ENCODE assay signal across 1 cellular context in genomic region chr7:2451171-2452073, GRCh38.
A peak's percentile ranks its signal among the peaks of the same experiment; 100 is the strongest.
TF ChIP-seq lines count a peak whose summit lies in the region.

No MANE protein-coding gene starts in this region.

TF ChIP-seq in HepG2, 621 proteins besides CTCF, POLR2A, EP300 and RAD21 (continued from another document and continues in another):
- TF ChIP-seq HMGXB3 (CRISPR knock-in tag; IDR thresholded peaks at IDR 0.05; ENCODE audit: borderline replicate concordance) (no peak), ZFP62 (CRISPR knock-in tag; IDR thresholded peaks at IDR 0.05) (no peak), GPN1 (CRISPR knock-in tag; IDR thresholded peaks at IDR 0.05; ENCODE audit: borderline replicate concordance) (no peak), ZNF343 (CRISPR knock-in tag; IDR thresholded peaks at IDR 0.05) (no peak), ZSCAN30 (CRISPR knock-in tag; IDR thresholded peaks at IDR 0.05) (no peak), ZNF564 (CRISPR knock-in tag; IDR thresholded peaks at IDR 0.05) (0 out of 2 replicates have a peak, but pooled peaks have one; percentile 20), ZNF792 (CRISPR knock-in tag; IDR thresholded peaks at IDR 0.05) (no peak), PHF21A (CRISPR knock-in tag; IDR thresholded peaks at IDR 0.05) (no peak; the same call in 1 of the 2 replicates), SAP130 (CRISPR knock-in tag; IDR thresholded peaks at IDR 0.05; ENCODE audit: low read depth) (peak; percentile 42; the same call in 1 of the 2 replicates), DMAP1 (CRISPR knock-in tag; IDR thresholded peaks at IDR 0.05) (peak; percentile 59; the same call in 1 of the 2 replicates), SMAD1 (CRISPR knock-in tag; IDR thresholded peaks at IDR 0.05; ENCODE audit: borderline replicate concordance, low read depth) (no peak), ZNF362 (CRISPR knock-in tag; IDR thresholded peaks at IDR 0.05; ENCODE audit: borderline replicate concordance) (no peak), MATR3 (CRISPR knock-in tag; IDR thresholded peaks at IDR 0.05) (no peak), ATF7-NPFF (CRISPR knock-in tag; IDR thresholded peaks at IDR 0.05; ENCODE audit: low read depth) (peak; percentile 20; the same call in 1 of the 2 replicates), ARID2 (CRISPR knock-in tag; IDR thresholded peaks at IDR 0.05; ENCODE audit: borderline replicate concordance) (peak; percentile 67; the same call in 1 of the 2 replicates), KDM5B (CRISPR knock-in tag; IDR thresholded peaks at IDR 0.05; ENCODE audit: borderline replicate concordance) (peak; percentile 69), MAZ (IDR thresholded peaks at IDR 0.05; ENCODE audit: borderline replicate concordance, low read depth, low read length) (no peak), MAZ (CRISPR knock-in tag; IDR thresholded peaks at IDR 0.05; ENCODE audit: low read depth) (peak; percentile 35; the same call in 1 of the 2 replicates), ZNF337 (CRISPR knock-in tag; IDR thresholded peaks at IDR 0.05; ENCODE audit: borderline replicate concordance, low read depth) (no peak), RBFOX2 (IDR thresholded peaks at IDR 0.05; ENCODE audit: low read depth, low read length) (peak; percentile 76), THAP11 (CRISPR knock-in tag; IDR thresholded peaks at IDR 0.05) (0 out of 2 replicates have a peak, but pooled peaks have one; percentile 13), ZNF724P (CRISPR knock-in tag; IDR thresholded peaks at IDR 0.05; ENCODE audit: borderline replicate concordance) (no peak; the same call in 1 of the 2 replicates), HNRNPLL (IDR thresholded peaks at IDR 0.05; ENCODE audit: low read depth, low read length, poor library complexity, severe bottlenecking) (peak; percentile 44), CCDC6 (CRISPR knock-in tag; IDR thresholded peaks at IDR 0.05) (peak; percentile 70), ZNF782 (CRISPR knock-in tag; IDR thresholded peaks at IDR 0.05; ENCODE audit: borderline replicate concordance) (peak; percentile 18; the same call in 1 of the 2 replicates), SYNCRIP (IDR thresholded peaks at IDR 0.05; ENCODE audit: insufficient read depth, low read depth, low read length) (no peak), KMT2A (CRISPR knock-in tag; IDR thresholded peaks at IDR 0.05) (no peak), NAIF1 (CRISPR knock-in tag; IDR thresholded peaks at IDR 0.05; ENCODE audit: borderline replicate concordance) (no peak), MTF1 (CRISPR knock-in tag; IDR thresholded peaks at IDR 0.05) (no peak), MTA3 (CRISPR knock-in tag; IDR thresholded peaks at IDR 0.05) (no peak), MIER3 (CRISPR knock-in tag; IDR thresholded peaks at IDR 0.05; ENCODE audit: borderline replicate concordance) (no peak), ZNF331 (CRISPR knock-in tag; IDR thresholded peaks at IDR 0.05) (peak; percentile 41; the same call in 1 of the 2 replicates), FOXO4 (CRISPR knock-in tag; conservative IDR thresholded peaks at IDR 0.05) (no peak), SNAPC5 (CRISPR knock-in tag; IDR thresholded peaks at IDR 0.05; ENCODE audit: borderline replicate concordance) (no peak), ZNF607 (CRISPR knock-in tag; IDR thresholded peaks at IDR 0.05; ENCODE audit: borderline replicate concordance) (peak; percentile 59; the same call in 1 of the 2 replicates)
- TF ChIP-seq, protein P1, sequence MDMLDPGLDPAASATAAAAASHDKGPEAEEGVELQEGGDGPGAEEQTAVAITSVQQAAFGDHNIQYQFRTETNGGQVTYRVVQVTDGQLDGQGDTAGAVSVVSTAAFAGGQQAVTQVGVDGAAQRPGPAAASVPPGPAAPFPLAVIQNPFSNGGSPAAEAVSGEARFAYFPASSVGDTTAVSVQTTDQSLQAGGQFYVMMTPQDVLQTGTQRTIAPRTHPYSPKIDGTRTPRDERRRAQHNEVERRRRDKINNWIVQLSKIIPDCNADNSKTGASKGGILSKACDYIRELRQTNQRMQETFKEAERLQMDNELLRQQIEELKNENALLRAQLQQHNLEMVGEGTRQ (IDR thresholded peaks at IDR 0.05; ENCODE audit: low read depth, low read length): no peak
- TF ChIP-seq, protein P1 (CRISPR knock-in tag; IDR thresholded peaks at IDR 0.05; ENCODE audit: borderline replicate concordance): no peak
- TF ChIP-seq, protein P2, sequence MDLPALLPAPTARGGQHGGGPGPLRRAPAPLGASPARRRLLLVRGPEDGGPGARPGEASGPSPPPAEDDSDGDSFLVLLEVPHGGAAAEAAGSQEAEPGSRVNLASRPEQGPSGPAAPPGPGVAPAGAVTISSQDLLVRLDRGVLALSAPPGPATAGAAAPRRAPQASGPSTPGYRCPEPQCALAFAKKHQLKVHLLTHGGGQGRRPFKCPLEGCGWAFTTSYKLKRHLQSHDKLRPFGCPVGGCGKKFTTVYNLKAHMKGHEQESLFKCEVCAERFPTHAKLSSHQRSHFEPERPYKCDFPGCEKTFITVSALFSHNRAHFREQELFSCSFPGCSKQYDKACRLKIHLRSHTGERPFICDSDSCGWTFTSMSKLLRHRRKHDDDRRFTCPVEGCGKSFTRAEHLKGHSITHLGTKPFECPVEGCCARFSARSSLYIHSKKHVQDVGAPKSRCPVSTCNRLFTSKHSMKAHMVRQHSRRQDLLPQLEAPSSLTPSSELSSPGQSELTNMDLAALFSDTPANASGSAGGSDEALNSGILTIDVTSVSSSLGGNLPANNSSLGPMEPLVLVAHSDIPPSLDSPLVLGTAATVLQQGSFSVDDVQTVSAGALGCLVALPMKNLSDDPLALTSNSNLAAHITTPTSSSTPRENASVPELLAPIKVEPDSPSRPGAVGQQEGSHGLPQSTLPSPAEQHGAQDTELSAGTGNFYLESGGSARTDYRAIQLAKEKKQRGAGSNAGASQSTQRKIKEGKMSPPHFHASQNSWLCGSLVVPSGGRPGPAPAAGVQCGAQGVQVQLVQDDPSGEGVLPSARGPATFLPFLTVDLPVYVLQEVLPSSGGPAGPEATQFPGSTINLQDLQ (CRISPR knock-in tag; IDR thresholded peaks at IDR 0.05): no peak
- TF ChIP-seq, protein P3, sequence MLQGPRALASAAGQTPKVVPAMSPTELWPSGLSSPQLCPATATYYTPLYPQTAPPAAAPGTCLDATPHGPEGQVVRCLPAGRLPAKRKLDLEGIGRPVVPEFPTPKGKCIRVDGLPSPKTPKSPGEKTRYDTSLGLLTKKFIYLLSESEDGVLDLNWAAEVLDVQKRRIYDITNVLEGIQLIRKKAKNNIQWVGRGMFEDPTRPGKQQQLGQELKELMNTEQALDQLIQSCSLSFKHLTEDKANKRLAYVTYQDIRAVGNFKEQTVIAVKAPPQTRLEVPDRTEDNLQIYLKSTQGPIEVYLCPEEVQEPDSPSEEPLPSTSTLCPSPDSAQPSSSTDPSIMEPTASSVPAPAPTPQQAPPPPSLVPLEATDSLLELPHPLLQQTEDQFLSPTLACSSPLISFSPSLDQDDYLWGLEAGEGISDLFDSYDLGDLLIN (CRISPR knock-in tag; IDR thresholded peaks at IDR 0.05; ENCODE audit: borderline replicate concordance): no peak
- TF ChIP-seq, protein P4, sequence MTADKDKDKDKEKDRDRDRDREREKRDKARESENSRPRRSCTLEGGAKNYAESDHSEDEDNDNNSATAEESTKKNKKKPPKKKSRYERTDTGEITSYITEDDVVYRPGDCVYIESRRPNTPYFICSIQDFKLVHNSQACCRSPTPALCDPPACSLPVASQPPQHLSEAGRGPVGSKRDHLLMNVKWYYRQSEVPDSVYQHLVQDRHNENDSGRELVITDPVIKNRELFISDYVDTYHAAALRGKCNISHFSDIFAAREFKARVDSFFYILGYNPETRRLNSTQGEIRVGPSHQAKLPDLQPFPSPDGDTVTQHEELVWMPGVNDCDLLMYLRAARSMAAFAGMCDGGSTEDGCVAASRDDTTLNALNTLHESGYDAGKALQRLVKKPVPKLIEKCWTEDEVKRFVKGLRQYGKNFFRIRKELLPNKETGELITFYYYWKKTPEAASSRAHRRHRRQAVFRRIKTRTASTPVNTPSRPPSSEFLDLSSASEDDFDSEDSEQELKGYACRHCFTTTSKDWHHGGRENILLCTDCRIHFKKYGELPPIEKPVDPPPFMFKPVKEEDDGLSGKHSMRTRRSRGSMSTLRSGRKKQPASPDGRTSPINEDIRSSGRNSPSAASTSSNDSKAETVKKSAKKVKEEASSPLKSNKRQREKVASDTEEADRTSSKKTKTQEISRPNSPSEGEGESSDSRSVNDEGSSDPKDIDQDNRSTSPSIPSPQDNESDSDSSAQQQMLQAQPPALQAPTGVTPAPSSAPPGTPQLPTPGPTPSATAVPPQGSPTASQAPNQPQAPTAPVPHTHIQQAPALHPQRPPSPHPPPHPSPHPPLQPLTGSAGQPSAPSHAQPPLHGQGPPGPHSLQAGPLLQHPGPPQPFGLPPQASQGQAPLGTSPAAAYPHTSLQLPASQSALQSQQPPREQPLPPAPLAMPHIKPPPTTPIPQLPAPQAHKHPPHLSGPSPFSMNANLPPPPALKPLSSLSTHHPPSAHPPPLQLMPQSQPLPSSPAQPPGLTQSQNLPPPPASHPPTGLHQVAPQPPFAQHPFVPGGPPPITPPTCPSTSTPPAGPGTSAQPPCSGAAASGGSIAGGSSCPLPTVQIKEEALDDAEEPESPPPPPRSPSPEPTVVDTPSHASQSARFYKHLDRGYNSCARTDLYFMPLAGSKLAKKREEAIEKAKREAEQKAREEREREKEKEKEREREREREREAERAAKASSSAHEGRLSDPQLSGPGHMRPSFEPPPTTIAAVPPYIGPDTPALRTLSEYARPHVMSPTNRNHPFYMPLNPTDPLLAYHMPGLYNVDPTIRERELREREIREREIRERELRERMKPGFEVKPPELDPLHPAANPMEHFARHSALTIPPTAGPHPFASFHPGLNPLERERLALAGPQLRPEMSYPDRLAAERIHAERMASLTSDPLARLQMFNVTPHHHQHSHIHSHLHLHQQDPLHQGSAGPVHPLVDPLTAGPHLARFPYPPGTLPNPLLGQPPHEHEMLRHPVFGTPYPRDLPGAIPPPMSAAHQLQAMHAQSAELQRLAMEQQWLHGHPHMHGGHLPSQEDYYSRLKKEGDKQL (CRISPR knock-in tag; IDR thresholded peaks at IDR 0.05; ENCODE audit: low read depth): no peak
- TF ChIP-seq, protein P5, sequence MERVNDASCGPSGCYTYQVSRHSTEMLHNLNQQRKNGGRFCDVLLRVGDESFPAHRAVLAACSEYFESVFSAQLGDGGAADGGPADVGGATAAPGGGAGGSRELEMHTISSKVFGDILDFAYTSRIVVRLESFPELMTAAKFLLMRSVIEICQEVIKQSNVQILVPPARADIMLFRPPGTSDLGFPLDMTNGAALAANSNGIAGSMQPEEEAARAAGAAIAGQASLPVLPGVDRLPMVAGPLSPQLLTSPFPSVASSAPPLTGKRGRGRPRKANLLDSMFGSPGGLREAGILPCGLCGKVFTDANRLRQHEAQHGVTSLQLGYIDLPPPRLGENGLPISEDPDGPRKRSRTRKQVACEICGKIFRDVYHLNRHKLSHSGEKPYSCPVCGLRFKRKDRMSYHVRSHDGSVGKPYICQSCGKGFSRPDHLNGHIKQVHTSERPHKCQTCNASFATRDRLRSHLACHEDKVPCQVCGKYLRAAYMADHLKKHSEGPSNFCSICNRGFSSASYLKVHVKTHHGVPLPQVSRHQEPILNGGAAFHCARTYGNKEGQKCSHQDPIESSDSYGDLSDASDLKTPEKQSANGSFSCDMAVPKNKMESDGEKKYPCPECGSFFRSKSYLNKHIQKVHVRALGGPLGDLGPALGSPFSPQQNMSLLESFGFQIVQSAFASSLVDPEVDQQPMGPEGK (CRISPR knock-in tag; IDR thresholded peaks at IDR 0.05): no peak; the same call in 1 of the 2 replicates
